26 cellular contexts compared by ENCODE assay signal in genomic region chr2:137437386-137437785, GRCh38.
A peak's percentile ranks its signal among the peaks of the same experiment; 100 is the strongest.
DNase-seq lines count a peak whose midpoint lies in the region; ATAC-seq and TF ChIP-seq lines count a peak whose summit lies in the region.
"Had no signal": no experiment of that assay in that cellular context is flagged by ENCODE, and none has a peak within 500 bp of the region (broad histone marks: within the 10 kb centered on the region; RNA-seq: fewer than 3 reads in every experiment).

No MANE protein-coding gene starts in this region.

- intact Hi-C loops in left ventricle myocardium inferior (cut with micrococcal nuclease), result no loop called here

- peak; percentile 66; the same call in 2 of the 3 replicates for ATAC-seq in RWPE2 (ENCODE audit: low read depth)
- peak; percentile 90 for ATAC-seq in foreskin keratinocyte
- ATAC-seq: Right ventricle myocardium inferior, SK-N-SH treated with all-trans-retinoic acid at 6 μM for 48 hours had no signal

- H3K4me1 ChIP-seq in RWPE2 (ENCODE audit: insufficient read depth, poor library complexity, severe bottlenecking) (peaks cover 20% of the 10 kb centered on the region), foreskin keratinocyte (peaks cover 22% of the 10 kb centered on the region), left ventricle myocardium inferior (no peaks in the 10 kb centered on the region)
- H3K4me1 ChIP-seq: BE2C, Peyer's patch, SJCRH30 had no signal

- H3K9me3 ChIP-seq in RWPE2 (ENCODE audit: severe bottlenecking) (no peaks in the 10 kb centered on the region), left ventricle myocardium inferior (replicated peaks) (no peaks in the 10 kb centered on the region)
- H3K9me3 ChIP-seq: BE2C, Peyer's patch, SJCRH30 had no signal

- DNase-seq in DMS 273 (lab: John Stamatoyannopoulos, UW; ENCODE audit: unreplicated experiment) (peak; percentile 1), DMS 273 treated with DMSO at 0.1 percent for 48 hours (lab: John Stamatoyannopoulos, UW) (no peak), HFF-Myc (ENCODE audit: extremely low read depth, low read depth) (peak; percentile 66), RWPE2 (ENCODE audit: low spot score) (no peak), foreskin keratinocyte (peak; percentile 61 to 82), left ventricle myocardium inferior (no peak), MV-4-11 (lab: John Stamatoyannopoulos, UW) (no peak)
- DNase-seq: BE2C; CD8-positive, alpha-beta memory T cell; DMS153; DND-41; H7; NCI-H1092 treated with DMSO at 0.1 percent for 48 hours; NCI-H1436; NCI-H187; NCI-H2081 treated with DMSO at 0.1 percent for 48 hours; NCI-H226; NCI-H510A; NCI-H69; OCI-M1; Peyer's patch; SJCRH30 had no signal

- H3K4me3 ChIP-seq in HFF-Myc (replicated peaks; ENCODE audit: low read depth, low read length), result no peak overlapping the region
- H3K4me3 ChIP-seq in RWPE2 (ENCODE audit: severe bottlenecking), result no peak overlapping the region
- H3K4me3 ChIP-seq in left ventricle myocardium inferior, result no peak overlapping the region
- H3K4me3 ChIP-seq: Peyer's patch, SJCRH30 had no signal

- TF ChIP-seq CTCF in HFF-Myc (IDR thresholded peaks at IDR 0.05; ENCODE audit: low read depth, low read length, missing control alignments) (no peak), RWPE2 (IDR thresholded peaks at IDR 0.05; ENCODE audit: poor library complexity, severe bottlenecking) (no peak), foreskin keratinocyte (conservative IDR thresholded peaks at IDR 0.05) (no peak), left ventricle myocardium inferior (IDR thresholded peaks at IDR 0.05; ENCODE audit: borderline replicate concordance) (no peak)

- H3K27ac ChIP-seq in RWPE2 (ENCODE audit: poor library complexity, severe bottlenecking) (no peak overlapping the region), foreskin keratinocyte (no peak overlapping the region), left ventricle myocardium inferior (replicated peaks) (no peak overlapping the region)
- H3K27ac ChIP-seq: 22Rv1, HL-60, Peyer's patch, SJCRH30 had no signal

- H3K36me3 ChIP-seq in RWPE2 (ENCODE audit: low read depth), result no peaks in the 10 kb centered on the region
- no peaks in the 10 kb centered on the region for H3K36me3 ChIP-seq in left ventricle myocardium inferior
- H3K36me3 ChIP-seq: BE2C, Peyer's patch, SJCRH30 had no signal

- H3K27me3 ChIP-seq in RWPE2 (ENCODE audit: insufficient read depth, poor library complexity, severe bottlenecking) (no peaks in the 10 kb centered on the region), foreskin keratinocyte (no peaks in the 10 kb centered on the region), left ventricle myocardium inferior (ENCODE audit: low read depth) (no peaks in the 10 kb centered on the region)
- H3K27me3 ChIP-seq: BE2C, Peyer's patch, SJCRH30 had no signal

Comparison
In these comparisons a context has a peak if more than half of its experiments do, and no peak if none do; other contexts are left out.
1. DNase-seq: peak in DMS 273 (single experiment), HFF-Myc (single experiment) and foreskin keratinocyte (2 of 2); none in DMS 273 treated with DMSO at 0.1 percent for 48 hours (single experiment), RWPE2 (single experiment), left ventricle myocardium inferior (single experiment) and MV-4-11 (single experiment).